ENCODE assay signal across 7 cellular contexts in the genomic region with DNA sequence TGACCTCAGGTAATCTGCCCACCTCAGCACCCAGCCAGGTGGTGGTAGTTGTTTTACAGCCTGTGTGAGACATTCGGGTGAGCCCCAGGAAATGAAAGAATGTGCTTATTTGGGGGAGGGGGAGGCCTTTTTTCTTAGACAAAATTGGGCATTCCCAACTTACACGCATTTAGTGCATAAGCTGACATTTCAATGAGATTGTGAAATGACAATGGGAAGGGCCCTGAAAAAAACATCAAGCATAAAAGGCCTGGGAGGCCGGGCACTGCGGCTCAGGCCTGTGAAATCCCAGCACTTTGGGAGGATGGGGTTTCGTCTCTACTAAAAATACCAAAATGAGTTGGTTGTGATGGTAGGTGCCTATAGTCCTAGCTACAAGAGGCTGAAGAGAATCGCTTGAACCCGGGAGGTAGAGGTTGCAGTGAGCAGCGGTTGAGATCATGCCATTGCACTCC. TPM values are rescaled to one million over a fixed set of nuclear protein-coding genes. Genes with fewer than 3 reads are reported as not detected.
DNase-seq lines count a peak whose midpoint lies in the region; ATAC-seq and TF ChIP-seq lines count a peak whose summit lies in the region.
"Had no signal": no experiment of that assay in that cellular context is flagged by ENCODE, and none has a peak within 500 bp of the region (broad histone marks: within the 10 kb centered on the region; RNA-seq: fewer than 3 reads in every experiment).

No MANE protein-coding gene starts in this region.

- H4K20me1 ChIP-seq in GM23248 (ENCODE audit: insufficient read depth) (peaks cover 19% of the 10 kb centered on the region), OCI-LY3 (ENCODE audit: insufficient read depth, low read length) (peaks cover 43% of the 10 kb centered on the region)

- H3K9me3 ChIP-seq in GM23248 (ENCODE audit: low read depth) (no peaks in the 10 kb centered on the region), OCI-LY3 (ENCODE audit: insufficient read depth, low read length) (no peaks in the 10 kb centered on the region)
- H3K9me3 ChIP-seq: SJCRH30 had no signal

- H3K9me2 ChIP-seq in GM23248 (ENCODE audit: insufficient read depth) = no peaks in the 10 kb centered on the region

- H3K4me3 ChIP-seq in GM23248 = no peak overlapping the region
- H3K4me3 ChIP-seq in OCI-LY3 (ENCODE audit: low read length) = no peak overlapping the region
- no peak overlapping the region for H3K4me3 ChIP-seq in fibroblast of mammary gland (ENCODE audit: control insufficient read depth, low read depth, low read length)
- H3K4me3 ChIP-seq: SJCRH30 had no signal

- H2AFZ ChIP-seq in GM23248 (no peak overlapping the region), OCI-LY3 (ENCODE audit: low read depth, low read length) (no peak overlapping the region)

- H3K36me3 ChIP-seq in GM23248 (ENCODE audit: low read depth) (peaks cover 51% of the 10 kb centered on the region), OCI-LY3 (replicated peaks; ENCODE audit: low read depth, low read length) (peaks cover 63% of the 10 kb centered on the region)

- H3K27ac ChIP-seq in GM23248 (peak overlapping the region; percentile 85; the same call in 1 of the 2 replicates), OCI-LY3 (ENCODE audit: low read length) (peak overlapping the region; percentile 82)
- H3K27ac ChIP-seq: SJCRH30 had no signal

- H3K9ac ChIP-seq in GM23248 (no peak overlapping the region), OCI-LY3 (ENCODE audit: low read length) (no peak overlapping the region)

- H3K4me2 ChIP-seq in GM23248 (ENCODE audit: unreplicated experiment) (no peak overlapping the region), OCI-LY3 (ENCODE audit: low read length) (no peak overlapping the region)

- peaks cover 29% of the 10 kb centered on the region for H3K79me2 ChIP-seq in GM23248 (ENCODE audit: insufficient read depth)
- peaks cover 33% of the 10 kb centered on the region for H3K79me2 ChIP-seq in OCI-LY3 (ENCODE audit: low read length)

- peaks cover 82% of the 10 kb centered on the region for H3F3A ChIP-seq in GM23248 (ENCODE audit: insufficient read depth)

- peak; percentile 12 for DNase-seq in GM23248
- peak; percentile 33 for DNase-seq in fibroblast of mammary gland (ENCODE audit: low read depth)
- DNase-seq in cardiac septum (ENCODE audit: low spot score) = no peak
- no peak for DNase-seq in NCI-H1694 treated with DMSO at 0.1 percent for 48 hours (lab: John Stamatoyannopoulos, UW)

- ATAC-seq in GM21723 (IDR thresholded peaks at IDR 0.05; ENCODE audit: unreplicated experiment) = no peak

- H3K27me3 ChIP-seq in GM23248 (replicated peaks; ENCODE audit: insufficient read depth) (no peaks in the 10 kb centered on the region), OCI-LY3 (ENCODE audit: low read depth, low read length) (no peaks in the 10 kb centered on the region)
- H3K27me3 ChIP-seq: SJCRH30 had no signal

- WGBS in GM23248 (ENCODE audit: low coverage in 1 of 2, low lambda C conversion rate in 2 of 2, missing lambda C conversion rate in 2 of 2), 2 experiments = 67 to 71% methylated on average over 8 of the region's 8 CpGs

- in situ Hi-C loops in GM23248 (cut with MboI) = no loop called here

- no peak for TF ChIP-seq CTCF in OCI-LY3 (IDR thresholded peaks at IDR 0.05; ENCODE audit: low read depth, low read length)
- TF ChIP-seq CTCF in fibroblast of mammary gland (conservative IDR thresholded peaks at IDR 0.05; ENCODE audit: control insufficient read depth, insufficient read depth, low read depth, low read length) = no peak

- peaks cover 16% of the 10 kb centered on the region; the same call in 1 of the 2 replicates for H3K4me1 ChIP-seq in GM23248 (ENCODE audit: insufficient read depth)
- H3K4me1 ChIP-seq in OCI-LY3 (ENCODE audit: low read length) = peaks cover 37% of the 10 kb centered on the region

- intact Hi-C loops in cardiac septum (cut with DNase I) = no loop called here

RNA-seq across cellular contexts. Expression of a gene that starts 5.0 kb away (rescaled TPM):
- 344 and 358 TPM in 2 replicates for total RNA-seq in GM23248 (2014; rRNA removed; shearing (Covaris generic))
- polyA plus RNA-seq in GM23248 (2016; fragmentation: Nextera tagmentation; extraction: Ambion mirVana) = 143 and 166 TPM in 2 replicates
- total RNA-seq in cardiac septum = 58.0 TPM

RNA-seq across cellular contexts. Expression of a gene that starts 5.4 kb away (rescaled TPM):
- 4.2 and 5.6 TPM in 2 replicates for total RNA-seq in GM23248 (2014; rRNA removed; shearing (Covaris generic))
- polyA plus RNA-seq in GM23248 (2016; fragmentation: Nextera tagmentation; extraction: Ambion mirVana) = 0.90 and 0.96 TPM in 2 replicates
- 14.3 TPM for total RNA-seq in cardiac septum

RNA-seq across cellular contexts. Expression of a gene that starts 38.1 kb away (rescaled TPM):
- total RNA-seq in GM23248 (2014; rRNA removed; shearing (Covaris generic)) = 14.9 and 16.9 TPM in 2 replicates
- polyA plus RNA-seq in GM23248 (2016; fragmentation: Nextera tagmentation; extraction: Ambion mirVana) = 9.3 and 10.4 TPM in 2 replicates
- 3.9 TPM for total RNA-seq in cardiac septum

RNA-seq across cellular contexts. Expression of a gene that starts 38.3 kb away (rescaled TPM):
- 12.1 and 14.5 TPM in 2 replicates for total RNA-seq in GM23248 (2014; rRNA removed; shearing (Covaris generic))
- polyA plus RNA-seq in GM23248 (2016; fragmentation: Nextera tagmentation; extraction: Ambion mirVana) = 11.0 and 12.1 TPM in 2 replicates
- 12.5 TPM for total RNA-seq in cardiac septum

RNA-seq across cellular contexts. Expression of a gene that starts 54.3 kb away (rescaled TPM):
- not detected in 2 replicates for total RNA-seq in GM23248 (2014; rRNA removed; shearing (Covaris generic))
- polyA plus RNA-seq in GM23248 (2016; fragmentation: Nextera tagmentation; extraction: Ambion mirVana) = not detected in 2 replicates
- 0.40 TPM for total RNA-seq in cardiac septum

Comparison
In these comparisons a context has a peak if more than half of its experiments do, and no peak if none do; other contexts are left out.
1. DNase-seq: peak in GM23248 (single experiment) and fibroblast of mammary gland (single experiment); none in cardiac septum (single experiment) and NCI-H1694 treated with DMSO at 0.1 percent for 48 hours (single experiment).